ENCODE assay signal across 8 cellular contexts in the genomic region with DNA sequence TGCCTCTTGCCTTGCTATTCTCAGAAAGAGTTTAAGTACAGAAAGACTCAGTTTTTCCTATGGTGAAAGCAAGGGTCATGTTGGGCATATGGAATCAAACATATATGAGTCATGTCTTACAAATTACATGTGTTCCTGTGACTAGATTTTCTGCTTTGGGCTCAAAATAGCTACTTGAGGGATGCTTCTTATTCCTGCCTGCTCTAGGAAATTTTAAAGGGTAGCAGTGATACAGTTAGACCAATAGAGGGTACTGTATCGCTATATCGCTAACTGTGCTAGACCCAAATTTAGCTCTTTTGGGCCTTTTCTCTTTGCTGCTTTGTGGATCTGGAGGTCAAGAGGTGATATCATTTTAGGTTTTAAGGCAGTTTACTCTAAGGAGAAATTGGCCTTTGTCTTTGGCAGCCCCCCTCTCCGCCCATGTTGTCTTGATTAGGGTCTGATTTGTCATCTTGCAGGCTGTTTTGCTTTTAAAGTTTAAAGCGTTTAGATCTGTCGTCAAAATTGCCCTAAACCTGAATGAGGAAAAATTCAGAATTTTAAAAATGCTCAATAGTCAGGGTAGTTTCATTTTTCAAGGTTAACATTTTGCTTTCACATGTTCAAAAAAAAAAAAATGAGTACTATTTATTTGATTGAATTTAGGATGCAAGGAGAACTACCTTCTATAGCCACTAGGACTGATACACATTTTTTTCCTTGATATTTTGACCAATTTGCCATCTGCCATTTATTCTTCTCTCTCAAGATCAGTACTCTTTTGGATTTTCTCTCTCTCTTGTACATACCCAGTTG. TPM values are rescaled to one million over a fixed set of nuclear protein-coding genes. Genes with fewer than 3 reads are reported as not detected.
DNase-seq lines count a peak whose midpoint lies in the region; ATAC-seq, FAIRE-seq and TF ChIP-seq lines count a peak whose summit lies in the region.

No MANE protein-coding gene starts in this region.

- H3K27me3 Mint-ChIP-seq in activated CD4-positive, alpha-beta memory T cell treated with anti-CD3 and anti-CD28 coated beads, Interleukin-2, amount 10 ng/mL, durations not matched to agents 7 days and 5 days: no peaks in the 10 kb centered on the region

- H3K36me3 Mint-ChIP-seq in activated CD4-positive, alpha-beta memory T cell treated with anti-CD3 and anti-CD28 coated beads, Interleukin-2, amount 10 ng/mL, durations not matched to agents 7 days and 5 days (ENCODE audit: low read depth): peaks cover 45% of the 10 kb centered on the region

- CTCF ChIA-PET in activated CD4-positive, alpha-beta memory T cell treated with anti-CD3 and anti-CD28 coated beads, Interleukin-2, amount 10 ng/mL, durations not matched to agents 7 days and 5 days (lab: Charles Lee): interaction anchor here (0.5 to 1.7 kb wide), 10 partner anchors 9 to 143 kb away, joined by 3 to 9 read pairs (median 4); a partner anchor contains a TSS

- TF ChIP-seq POLR2A in H54 (IDR thresholded peaks at IDR 0.05; ENCODE audit: low read depth, low read length): no peak

- no peaks in the 10 kb centered on the region for H3K9me3 Mint-ChIP-seq in activated CD4-positive, alpha-beta memory T cell treated with anti-CD3 and anti-CD28 coated beads, Interleukin-2, amount 10 ng/mL, durations not matched to agents 7 days and 5 days

- H3K27ac ChIP-seq in right atrium auricular region (no peak overlapping the region), upper lobe of right lung (no peak overlapping the region)
- H3K27ac ChIP-seq in effector memory CD4-positive, alpha-beta T cell (ENCODE audit: insufficient read depth, low read length, poor library complexity, severe bottlenecking): no peak overlapping the region

- DNase-seq in AG09309 (ENCODE audit: low read depth) (no peak), H54 (ENCODE audit: insufficient read length, low spot score) (no peak), right atrium auricular region (ENCODE audit: low spot score) (no peak), upper lobe of right lung (no peak), occipital lobe (lab: John Stamatoyannopoulos, UW) (no peak)
- DNase-seq in activated CD4-positive, alpha-beta memory T cell treated with anti-CD3 and anti-CD28 coated beads, Interleukin-2, amount 10 ng/mL, durations not matched to agents 7 days and 5 days: no peak
- no peak for DNase-seq in effector memory CD4-positive, alpha-beta T cell

- ATAC-seq in upper lobe of right lung: peak; percentile 72
- ATAC-seq in esophagus mucosa: no peak

- intact Hi-C loops in upper lobe of right lung (cut with DNase I): no loop called here

- H3K9me3 ChIP-seq in right atrium auricular region (no peaks in the 10 kb centered on the region), upper lobe of right lung (no peaks in the 10 kb centered on the region)
- no peaks in the 10 kb centered on the region for H3K9me3 ChIP-seq in effector memory CD4-positive, alpha-beta T cell (ENCODE audit: control insufficient read depth, low read length)

- H3K4me3 ChIP-seq in AG09309 (ENCODE audit: control insufficient read depth, low read depth, low read length) (no peak overlapping the region), right atrium auricular region (no peak overlapping the region), upper lobe of right lung (no peak overlapping the region)
- H3K4me3 ChIP-seq in effector memory CD4-positive, alpha-beta T cell (ENCODE audit: insufficient read depth, low read depth, low read length, poor library complexity, severe bottlenecking): no peak overlapping the region

- H3K4me1 Mint-ChIP-seq in activated CD4-positive, alpha-beta memory T cell treated with anti-CD3 and anti-CD28 coated beads, Interleukin-2, amount 10 ng/mL, durations not matched to agents 7 days and 5 days: peaks cover 71% of the 10 kb centered on the region

- FAIRE-seq in H54 (lab: Jason Lieb, UNC): peak; percentile 78

- TF ChIP-seq CTCF in AG09309 (IDR thresholded peaks at IDR 0.05; ENCODE audit: control insufficient read depth, insufficient read depth, low read depth, low read length, missing control alignments): peak; percentile 61
- TF ChIP-seq CTCF in right atrium auricular region (IDR thresholded peaks at IDR 0.05): peak; percentile 40 to 60
- TF ChIP-seq CTCF in upper lobe of right lung (IDR thresholded peaks at IDR 0.05): peak; percentile 34

- POLR2A ChIA-PET in activated CD4-positive, alpha-beta memory T cell treated with anti-CD3 and anti-CD28 coated beads, Interleukin-2, amount 10 ng/mL, durations not matched to agents 7 days and 5 days (lab: Charles Lee): interaction anchor here (0.6 to 3.3 kb wide), 7 partner anchors 9 to 132 kb away, joined by 3 to 11 read pairs (median 6); a partner anchor contains a TSS

- H3K27me3 ChIP-seq in right atrium auricular region: no peaks in the 10 kb centered on the region
- no peaks in the 10 kb centered on the region for H3K27me3 ChIP-seq in upper lobe of right lung
- H3K27me3 ChIP-seq in effector memory CD4-positive, alpha-beta T cell (replicated peaks; ENCODE audit: control insufficient read depth, insufficient read depth, low read length, poor library complexity, severe bottlenecking): no peaks in the 10 kb centered on the region

- peak overlapping the region; percentile 0 for H3K4me3 Mint-ChIP-seq in activated CD4-positive, alpha-beta memory T cell treated with anti-CD3 and anti-CD28 coated beads, Interleukin-2, amount 10 ng/mL, durations not matched to agents 7 days and 5 days

- H3K4me1 ChIP-seq in right atrium auricular region (peaks cover 0 to 46% of the 10 kb centered on the region in 2 donors), upper lobe of right lung (peaks cover 51% of the 10 kb centered on the region)
- H3K4me1 ChIP-seq in effector memory CD4-positive, alpha-beta T cell (ENCODE audit: control insufficient read depth, insufficient read depth, low read length, poor library complexity, severe bottlenecking): peaks cover 45% of the 10 kb centered on the region

- H3K36me3 ChIP-seq in right atrium auricular region (no peaks in the 10 kb centered on the region), upper lobe of right lung (peaks cover 3% of the 10 kb centered on the region)
- H3K36me3 ChIP-seq in effector memory CD4-positive, alpha-beta T cell (ENCODE audit: control insufficient read depth, insufficient read depth, low read length): no peaks in the 10 kb centered on the region

- no peak overlapping the region for H3K27ac Mint-ChIP-seq in activated CD4-positive, alpha-beta memory T cell treated with anti-CD3 and anti-CD28 coated beads, Interleukin-2, amount 10 ng/mL, durations not matched to agents 7 days and 5 days

RNA-seq across cellular contexts. Expression of a gene that starts 8.8 kb away (rescaled TPM):
- 100 to 1,000 TPM; 208 to 209 TPM for total RNA-seq in activated CD4-positive, alpha-beta memory T cell treated with anti-CD3 and anti-CD28 coated beads, Interleukin-2, amount 10 ng/mL, durations not matched to agents 7 days and 5 days
- total RNA-seq in right atrium auricular region (10 to 100 TPM; 24.5 to 45.0 TPM), upper lobe of right lung (74.5 TPM), occipital lobe (23.2 TPM), esophagus mucosa (17.6 TPM)
